In genomic region chr2:230170532-230170931, GRCh38 we compare ENCODE assay signal across 8 cellular contexts. TPM values are rescaled to one million over a fixed set of nuclear protein-coding genes. Genes with fewer than 3 reads are reported as not detected.
DNase-seq lines count a peak whose midpoint lies in the region; ATAC-seq, FAIRE-seq and TF ChIP-seq lines count a peak whose summit lies in the region.

No MANE protein-coding gene starts in this region.

- H3K4me3 Mint-ChIP-seq in astrocyte (ENCODE audit: unreplicated experiment): no peak overlapping the region
- no peak overlapping the region for H3K4me3 Mint-ChIP-seq in naive B cell

- H3K36me3 Mint-ChIP-seq in astrocyte (ENCODE audit: low read depth, unreplicated experiment) (peaks cover 49% of the 10 kb centered on the region), naive B cell (peaks cover 32 to 39% of the 10 kb centered on the region in 2 donors)

- H3K27ac Mint-ChIP-seq in astrocyte (ENCODE audit: unreplicated experiment): peak overlapping the region; percentile 18
- peak overlapping the region in 5 of 6 donors; percentile 39 to 88 (median 67) for H3K27ac Mint-ChIP-seq in naive B cell

- H3K27me3 Mint-ChIP-seq in astrocyte (ENCODE audit: low read depth, unreplicated experiment): no peaks in the 10 kb centered on the region
- no peaks in the 10 kb centered on the region for H3K27me3 Mint-ChIP-seq in naive B cell

- H3K79me2 ChIP-seq in astrocyte (ENCODE audit: insufficient read depth, low read length): no peaks in the 10 kb centered on the region

- H3K4me3 ChIP-seq in astrocyte (ENCODE audit: insufficient read depth, low read depth, low read length): no peak overlapping the region

- H3K9me3 ChIP-seq in astrocyte (ENCODE audit: insufficient read depth, low read depth, low read length): no peaks in the 10 kb centered on the region

- no peak overlapping the region for H3K27ac ChIP-seq in astrocyte (ENCODE audit: low read depth, low read length)

- H3K9ac ChIP-seq in astrocyte (ENCODE audit: low read length): no peak overlapping the region

- peaks cover under 1% of the 10 kb centered on the region for H3K36me3 ChIP-seq in astrocyte (ENCODE audit: insufficient read depth, low read length)

- H3K4me1 Mint-ChIP-seq in astrocyte (ENCODE audit: low read depth, unreplicated experiment) (peaks cover 5% of the 10 kb centered on the region), naive B cell (no peaks in the 10 kb centered on the region)

- H3K27me3 ChIP-seq in astrocyte (ENCODE audit: insufficient read depth, low read length): no peaks in the 10 kb centered on the region

- no peak for TF ChIP-seq CTCF in astrocyte (IDR thresholded peaks at IDR 0.05; ENCODE audit: insufficient read depth, low read depth, low read length)

- FAIRE-seq in astrocyte (lab: Jason Lieb, UNC): no peak

- H4K20me1 ChIP-seq in astrocyte (ENCODE audit: insufficient read depth, low read length): no peaks in the 10 kb centered on the region

- no peak overlapping the region for H3K4me2 ChIP-seq in astrocyte (ENCODE audit: low read length)

- DNase-seq in DMS53 treated with DMSO at 0.1 percent for 48 hours (lab: John Stamatoyannopoulos, UW; ENCODE audit: unreplicated experiment) (peak; percentile 85), NCI-H460 (ENCODE audit: extremely low read depth, low read depth) (peak; percentile 16), astrocyte (ENCODE audit: low read depth) (no peak), naive B cell (no peak), COR-L47 (lab: John Stamatoyannopoulos, UW) (no peak), HUDEP-2 (lab: John Stamatoyannopoulos, UW; ENCODE audit: unreplicated experiment in 76 of 76) (no peak)

- ATAC-seq in naive B cell (ENCODE audit: low read depth in 2 of 2): no peak
- ATAC-seq in HG03108 (IDR thresholded peaks at IDR 0.05; ENCODE audit: unreplicated experiment): no peak
- no peak for ATAC-seq in GM19395 (IDR thresholded peaks at IDR 0.05; ENCODE audit: unreplicated experiment)

- no peaks in the 10 kb centered on the region for H3K4me1 ChIP-seq in astrocyte (ENCODE audit: insufficient read depth, low read length)

- H3K9me3 Mint-ChIP-seq in astrocyte (ENCODE audit: unreplicated experiment): no peaks in the 10 kb centered on the region
- H3K9me3 Mint-ChIP-seq in naive B cell: no peaks in the 10 kb centered on the region

- H2AFZ ChIP-seq in astrocyte (ENCODE audit: low read depth, low read length): no peak overlapping the region

RNA-seq across cellular contexts. Expression of gene SP110, which starts 49.3 kb away (rescaled TPM):
- 11.1 and 12.7 TPM in 2 replicates for total RNA-seq in NCI-H460 (2014; rRNA removed; shearing (Covaris generic))
- polyA plus RNA-seq in NCI-H460 (2014; cell fraction: nucleus; rRNA removed): 9.3 and 11.8 TPM in 2 replicates
- 61.7 and 69.3 TPM in 2 replicates for total RNA-seq in astrocyte
- polyA plus RNA-seq in naive B cell (ENCODE audit: low read depth in 6 of 6): 100 to 1,000 TPM; 136 to 237 (median 203) TPM

RNA-seq across cellular contexts. Expression of gene SP140, which starts 55.0 kb away (rescaled TPM):
- total RNA-seq in NCI-H460 (2014; rRNA removed; shearing (Covaris generic)): 0.17 and 0.89 TPM in 2 replicates
- 0.61 TPM in 1 of 2 replicates, not detected in the other for polyA plus RNA-seq in NCI-H460 (2014; cell fraction: nucleus; rRNA removed)
- 14.1 and 18.5 TPM in 2 replicates for total RNA-seq in astrocyte
- polyA plus RNA-seq in naive B cell (ENCODE audit: low read depth in 6 of 6): 10 to 100 TPM; 65.4 to 95.3 (median 76.7) TPM

Comparison
In these comparisons a context has a peak if more than half of its experiments do, and no peak if none do; other contexts are left out.
1. DNase-seq: peak in DMS53 treated with DMSO at 0.1 percent for 48 hours (single experiment) and NCI-H460 (single experiment); none in astrocyte (single experiment), naive B cell (single experiment), COR-L47 (single experiment) and HUDEP-2 (0 of 76).